Comparison of ENCODE assay signal across 10 cellular contexts in genomic region chr1:86648255-86648654, GRCh38. TPM values are rescaled to one million over a fixed set of nuclear protein-coding genes. Genes with fewer than 3 reads are reported as not detected.
DNase-seq lines count a peak whose midpoint lies in the region; ATAC-seq and TF ChIP-seq lines count a peak whose summit lies in the region.
"Had no signal": no experiment of that assay in that cellular context is flagged by ENCODE, and none has a peak within 500 bp of the region (broad histone marks: within the 10 kb centered on the region; RNA-seq: fewer than 3 reads in every experiment).

No MANE protein-coding gene starts in this region.

- H3K4me1 Mint-ChIP-seq in mesothelial cell of epicardium, result no peaks in the 10 kb centered on the region
- H3K4me1 Mint-ChIP-seq in stimulated activated naive CD8-positive, alpha-beta T cell treated with anti-CD3 and anti-CD28 coated beads, Interleukin-15, amount 100 ng/mL, for 72 hours, result no peaks in the 10 kb centered on the region
- H3K4me1 Mint-ChIP-seq: activated CD4-positive, alpha-beta T cell treated with anti-CD3 and anti-CD28 coated beads, Interleukin-2, amount 10 ng/mL, durations not matched to agents 7 days and 5 days had no signal

- POLR2A ChIA-PET in HEK293T (lab: Yijun Ruan, JAX), result no interaction called here

- H3K27me3 Mint-ChIP-seq in mesothelial cell of epicardium (ENCODE audit: low read depth), result no peaks in the 10 kb centered on the region
- H3K27me3 Mint-ChIP-seq in stimulated activated naive CD8-positive, alpha-beta T cell treated with anti-CD3 and anti-CD28 coated beads, Interleukin-15, amount 100 ng/mL, for 72 hours, result no peaks in the 10 kb centered on the region
- H3K27me3 Mint-ChIP-seq: activated CD4-positive, alpha-beta T cell treated with anti-CD3 and anti-CD28 coated beads, Interleukin-2, amount 10 ng/mL, durations not matched to agents 7 days and 5 days had no signal

- no peak overlapping the region for H3K27ac ChIP-seq in fibroblast of lung (ENCODE audit: insufficient read depth, low read length)
- H3K27ac ChIP-seq: pancreas had no signal

- no peak overlapping the region for H3K4me3 Mint-ChIP-seq in mesothelial cell of epicardium
- no peak overlapping the region for H3K4me3 Mint-ChIP-seq in stimulated activated naive CD8-positive, alpha-beta T cell treated with anti-CD3 and anti-CD28 coated beads, Interleukin-15, amount 100 ng/mL, for 72 hours
- H3K4me3 Mint-ChIP-seq: activated CD4-positive, alpha-beta T cell treated with anti-CD3 and anti-CD28 coated beads, Interleukin-2, amount 10 ng/mL, durations not matched to agents 7 days and 5 days had no signal

- H3K9me3 ChIP-seq in fibroblast of lung (ENCODE audit: control insufficient read depth, insufficient read depth, low read depth, low read length), result no peaks in the 10 kb centered on the region
- H3K9me3 ChIP-seq: pancreas had no signal

- H3K9ac ChIP-seq in fibroblast of lung (ENCODE audit: insufficient read depth, low read length), result no peak overlapping the region

- no peaks in the 10 kb centered on the region for H3K4me1 ChIP-seq in fibroblast of lung (ENCODE audit: control insufficient read depth, extremely low read depth, insufficient read depth, low read length)
- H3K4me1 ChIP-seq: pancreas had no signal

- no peak overlapping the region for H3K4me3 ChIP-seq in fibroblast of lung (replicated peaks in 1 of 4; ENCODE audit: control extremely low read depth in 1 of 4, insufficient read depth in 1 of 4, low read depth in 3 of 4, low read length in 4 of 4)
- H3K4me3 ChIP-seq: pancreas had no signal

- DNase-seq in HEK293T (ENCODE audit: extremely low spot score) (peak; percentile 7), NCI-H748 treated with DMSO at 0.1 percent for 48 hours (lab: John Stamatoyannopoulos, UW) (peak; percentile 22), fibroblast of lung (ENCODE audit: low read depth in 2 of 2) (peak; percentile 76 to 82), smooth muscle cell of the brain vasculature (ENCODE audit: low read depth, low spot score) (peak; percentile 1), NCI-H345 (lab: John Stamatoyannopoulos, UW) (no peak), mesothelial cell of epicardium (ENCODE audit: low spot score in 2 of 2, unreplicated experiment in 2 of 2) (no peak)
- no peak for DNase-seq in stimulated activated naive CD8-positive, alpha-beta T cell treated with anti-CD3 and anti-CD28 coated beads, Interleukin-15, amount 100 ng/mL, for 72 hours
- DNase-seq: activated CD4-positive, alpha-beta T cell treated with anti-CD3 and anti-CD28 coated beads, Interleukin-2, amount 10 ng/mL, durations not matched to agents 7 days and 5 days; aorta; pancreas had no signal

- H3K4me2 ChIP-seq in fibroblast of lung (ENCODE audit: extremely low read depth, insufficient read depth, low read length), result no peak overlapping the region

- H3K9me3 Mint-ChIP-seq in mesothelial cell of epicardium, result no peaks in the 10 kb centered on the region
- H3K9me3 Mint-ChIP-seq in stimulated activated naive CD8-positive, alpha-beta T cell treated with anti-CD3 and anti-CD28 coated beads, Interleukin-15, amount 100 ng/mL, for 72 hours, result no peaks in the 10 kb centered on the region
- H3K9me3 Mint-ChIP-seq: activated CD4-positive, alpha-beta T cell treated with anti-CD3 and anti-CD28 coated beads, Interleukin-2, amount 10 ng/mL, durations not matched to agents 7 days and 5 days had no signal

- CTCF ChIA-PET in HEK293T (lab: Yijun Ruan, JAX), result no interaction called here

- no peaks in the 10 kb centered on the region for H3K79me2 ChIP-seq in fibroblast of lung (ENCODE audit: control insufficient read depth, insufficient read depth, low read length)

- ATAC-seq in stimulated activated naive CD8-positive, alpha-beta T cell treated with anti-CD3 and anti-CD28 coated beads, Interleukin-15, amount 100 ng/mL, for 72 hours, result no peak

- H3K27ac Mint-ChIP-seq in mesothelial cell of epicardium, result no peak overlapping the region
- H3K27ac Mint-ChIP-seq in stimulated activated naive CD8-positive, alpha-beta T cell treated with anti-CD3 and anti-CD28 coated beads, Interleukin-15, amount 100 ng/mL, for 72 hours, result no peak overlapping the region
- H3K27ac Mint-ChIP-seq: activated CD4-positive, alpha-beta T cell treated with anti-CD3 and anti-CD28 coated beads, Interleukin-2, amount 10 ng/mL, durations not matched to agents 7 days and 5 days had no signal

- no peak overlapping the region for H2AFZ ChIP-seq in fibroblast of lung (ENCODE audit: low read length)

- no peaks in the 10 kb centered on the region for H3K27me3 ChIP-seq in fibroblast of lung (ENCODE audit: control insufficient read depth, insufficient read depth, low read length)
- H3K27me3 ChIP-seq: pancreas had no signal

- H3K36me3 Mint-ChIP-seq in mesothelial cell of epicardium, result no peaks in the 10 kb centered on the region

- no peaks in the 10 kb centered on the region for H3K36me3 ChIP-seq in fibroblast of lung (ENCODE audit: control insufficient read depth, insufficient read depth, low read length)
- H3K36me3 ChIP-seq: pancreas had no signal

- no peaks in the 10 kb centered on the region for H4K20me1 ChIP-seq in fibroblast of lung (ENCODE audit: control insufficient read depth, extremely low read depth, insufficient read depth, low read length)

- TF ChIP-seq CTCF in fibroblast of lung (conservative IDR thresholded peaks at IDR 0.05 in 1 of 2, IDR thresholded peaks at IDR 0.05 in 1 of 2; ENCODE audit: low read depth in 1 of 2, low read length in 2 of 2), result no peak
- TF ChIP-seq CTCF in mesothelial cell of epicardium (IDR thresholded peaks at IDR 0.05; ENCODE audit: unreplicated experiment), result no peak

TF ChIP-seq in HEK293T, 16 proteins besides CTCF, POLR2A, EP300 and RAD21:
- TF ChIP-seq SP1 (IDR thresholded peaks at IDR 0.05), result no peak
- TF ChIP-seq FOXK2 (IDR thresholded peaks at IDR 0.05), result no peak
- no peak for TF ChIP-seq SUZ12 (IDR thresholded peaks at IDR 0.05)
- TF ChIP-seq CTBP1 (IDR thresholded peaks at IDR 0.05; ENCODE audit: borderline replicate concordance), result no peak
- TF ChIP-seq FOXM1 (IDR thresholded peaks at IDR 0.05; ENCODE audit: borderline replicate concordance), result no peak
- no peak for TF ChIP-seq PKNOX1 (IDR thresholded peaks at IDR 0.05)
- no peak for TF ChIP-seq NFRKB (IDR thresholded peaks at IDR 0.05)
- TF ChIP-seq FOXA1 (IDR thresholded peaks at IDR 0.05), result no peak
- TF ChIP-seq ZNF384 (IDR thresholded peaks at IDR 0.05), result no peak
- TF ChIP-seq TARDBP (IDR thresholded peaks at IDR 0.05), result no peak
- no peak for TF ChIP-seq ARNT (IDR thresholded peaks at IDR 0.05)
TF ChIP-seq in HEK293T: peak in this region for 0.

RNA-seq across cellular contexts. Expression of gene SH3GLB1, which starts 56.1 kb away (rescaled TPM):
- total RNA-seq in fibroblast of lung, result 33.4 and 41.5 TPM in 2 replicates
- polyA plus RNA-seq in fibroblast of lung, result 65.2 and 80.2 TPM in 2 replicates
- polyA plus RNA-seq in fibroblast of lung (2012), result 75.9 and 87.6 TPM in 2 replicates
- 31.5 and 55.4 TPM in 2 replicates for polyA minus RNA-seq in fibroblast of lung (ENCODE audit: low replicate concordance)
- total RNA-seq in mesothelial cell of epicardium, result 57.7 to 61.2 TPM (median 59.4 TPM) in 3 replicates

Comparison
In these comparisons a context has a peak if more than half of its experiments do, and no peak if none do; other contexts are left out.
1. DNase-seq: peak in HEK293T (single experiment), NCI-H748 treated with DMSO at 0.1 percent for 48 hours (single experiment), fibroblast of lung (2 of 2) and smooth muscle cell of the brain vasculature (single experiment); none in NCI-H345 (single experiment), mesothelial cell of epicardium (0 of 2) and stimulated activated naive CD8-positive, alpha-beta T cell treated with anti-CD3 and anti-CD28 coated beads, Interleukin-15, amount 100 ng/mL, for 72 hours (0 of 2).